In genomic region chr3:23203651-23204111, GRCh38 we compare ENCODE assay signal across 8 cellular contexts. TPM values are rescaled to one million over a fixed set of nuclear protein-coding genes. Genes with fewer than 3 reads are reported as not detected.
A peak's percentile ranks its signal among the peaks of the same experiment; 100 is the strongest.
DNase-seq lines count a peak whose midpoint lies in the region; ATAC-seq and TF ChIP-seq lines count a peak whose summit lies in the region.

No MANE protein-coding gene starts in this region.

- H3K36me3 ChIP-seq in WERI-Rb-1, result no peaks in the 10 kb centered on the region; the same call in 1 of the 2 replicates
- H3K36me3 ChIP-seq in mucosa of rectum (ENCODE audit: control insufficient read depth in 2 of 2, insufficient read depth in 2 of 2, low read length in 2 of 2), result no peaks in the 10 kb centered on the region
- no peaks in the 10 kb centered on the region for H3K36me3 ChIP-seq in thyroid gland

- no peak overlapping the region; the same call in 1 of the 2 replicates for H3K27ac ChIP-seq in WERI-Rb-1
- peak overlapping the region in 1 of 2 donors; percentile 56 for H3K27ac ChIP-seq in mucosa of rectum (ENCODE audit: low read depth in 2 of 2, low read length in 2 of 2)
- H3K27ac ChIP-seq in thyroid gland, result peak overlapping the region in 2 of 3 donors; percentile 80 to 87

- POLR2A ChIA-PET in activated CD4-positive, alpha-beta T cell treated with anti-CD3 and anti-CD28 coated beads for 36 hours (lab: Charles Lee), result no interaction called here

- H3K27ac Mint-ChIP-seq in activated CD4-positive, alpha-beta T cell treated with anti-CD3 and anti-CD28 coated beads for 36 hours, result peak overlapping the region; percentile 76

- no peaks in the 10 kb centered on the region for H3K27me3 ChIP-seq in WERI-Rb-1 (ENCODE audit: insufficient read depth, low read depth, severe bottlenecking)
- peaks cover 2 to 21% of the 10 kb centered on the region in 2 donors for H3K27me3 ChIP-seq in mucosa of rectum (ENCODE audit: control insufficient read depth in 2 of 2, insufficient read depth in 2 of 2, low read length in 2 of 2)
- no peaks in the 10 kb centered on the region for H3K27me3 ChIP-seq in thyroid gland

- H3K4me1 Mint-ChIP-seq in activated CD4-positive, alpha-beta T cell treated with anti-CD3 and anti-CD28 coated beads for 36 hours, result peaks cover 23% of the 10 kb centered on the region

- WGBS in thyroid gland, 2 donors, result 2% methylated on average over 17 of the region's 17 CpGs

- TF ChIP-seq CTCF in WERI-Rb-1 (IDR thresholded peaks at IDR 0.05; ENCODE audit: low read depth, low read length), result no peak
- TF ChIP-seq CTCF in epithelial cell of esophagus (IDR thresholded peaks at IDR 0.05; ENCODE audit: insufficient read depth, low read depth, low read length, missing control alignments), result no peak
- no peak for TF ChIP-seq CTCF in thyroid gland (IDR thresholded peaks at IDR 0.05)

- intact Hi-C loops in activated CD4-positive, alpha-beta T cell treated with anti-CD3 and anti-CD28 coated beads for 36 hours (cut with DNase I, micrococcal nuclease), result loop anchor here (1.0 to 10.0 kb wide), 6 partner anchors 234 to 742 kb away; partner anchors contain the start of genes NR1D2 (in 2 of the 2), UBE2E1 (in 2 of the 2), NKIRAS1 (in 1 of the 2) and RPL15 (in 1 of the 2)
- intact Hi-C loops in thyroid gland (cut with DNase I), result no loop called here

- H3K9me3 ChIP-seq in WERI-Rb-1 (ENCODE audit: severe bottlenecking) (no peaks in the 10 kb centered on the region), mucosa of rectum (ENCODE audit: control insufficient read depth in 2 of 2, low read length in 2 of 2) (no peaks in the 10 kb centered on the region), thyroid gland (no peaks in the 10 kb centered on the region)

- H3K4me3 Mint-ChIP-seq in activated CD4-positive, alpha-beta T cell treated with anti-CD3 and anti-CD28 coated beads for 36 hours, result peak overlapping the region; percentile 83

- H3K36me3 Mint-ChIP-seq in activated CD4-positive, alpha-beta T cell treated with anti-CD3 and anti-CD28 coated beads for 36 hours (ENCODE audit: low read depth), result no peaks in the 10 kb centered on the region

- ATAC-seq in activated CD4-positive, alpha-beta T cell treated with anti-CD3 and anti-CD28 coated beads for 36 hours, result peak; percentile 30
- ATAC-seq in HG03571 (IDR thresholded peaks at IDR 0.05; ENCODE audit: unreplicated experiment), result peak; percentile 12
- no peak for ATAC-seq in HG02970 (IDR thresholded peaks at IDR 0.05; ENCODE audit: low FRiP score, unreplicated experiment)

- peak overlapping the region; percentile 47 to 77 for H3K9ac ChIP-seq in mucosa of rectum (ENCODE audit: low read depth in 1 of 2, low read length in 2 of 2)

- peaks cover 0 to 12% of the 10 kb centered on the region in 2 donors for H3K4me1 ChIP-seq in mucosa of rectum (ENCODE audit: control insufficient read depth in 2 of 2, insufficient read depth in 2 of 2, low read length in 2 of 2)
- H3K4me1 ChIP-seq in thyroid gland, result peaks cover 0 to 7% of the 10 kb centered on the region in 2 donors

- TF ChIP-seq POLR2A in thyroid gland (IDR thresholded peaks at IDR 0.05), result no peak

- H3K4me3 ChIP-seq in WERI-Rb-1 (ENCODE audit: low read depth, low read length), result peak overlapping the region; percentile 75
- peak overlapping the region; percentile 74 for H3K4me3 ChIP-seq in epithelial cell of esophagus (ENCODE audit: low read length)
- H3K4me3 ChIP-seq in mucosa of rectum (ENCODE audit: low read length in 2 of 2), result peak overlapping the region; percentile 79 to 80
- peak overlapping the region; percentile 49 to 86 (median 83) for H3K4me3 ChIP-seq in thyroid gland (replicated peaks in 1 of 3)

- CTCF ChIA-PET in activated CD4-positive, alpha-beta T cell treated with anti-CD3 and anti-CD28 coated beads for 36 hours (lab: Charles Lee), result no interaction called here

- peaks cover 11% of the 10 kb centered on the region for H3K27me3 Mint-ChIP-seq in activated CD4-positive, alpha-beta T cell treated with anti-CD3 and anti-CD28 coated beads for 36 hours

- DNase-seq in activated CD4-positive, alpha-beta T cell treated with anti-CD3 and anti-CD28 coated beads for 36 hours, result peak; percentile 34
- no peak for DNase-seq in activated CD4-positive, alpha-beta T cell treated with anti-CD3 and anti-CD28 coated beads, Interleukin-2, amount 50 U/mL, for 4 hours
- DNase-seq in WERI-Rb-1 (peak; percentile 8), epithelial cell of esophagus (ENCODE audit: low read depth) (peak; percentile 33), thyroid gland (peak; percentile 17 to 22)

- H3K9me3 Mint-ChIP-seq in activated CD4-positive, alpha-beta T cell treated with anti-CD3 and anti-CD28 coated beads for 36 hours (ENCODE audit: low read depth), result no peaks in the 10 kb centered on the region

RNA-seq across cellular contexts. Expression of gene UBE2E2, which starts 0.6 kb away (rescaled TPM):
- 10 to 100 TPM; 13.5 to 18.2 TPM for total RNA-seq in activated CD4-positive, alpha-beta T cell treated with anti-CD3 and anti-CD28 coated beads for 36 hours
- total RNA-seq in thyroid gland, result 10 to 100 TPM; 28.5 to 46.0 (median 38.4) TPM

Comparison
In these comparisons a context has a peak if more than half of its experiments do, and no peak if none do; other contexts are left out.
1. DNase-seq: peak in activated CD4-positive, alpha-beta T cell treated with anti-CD3 and anti-CD28 coated beads for 36 hours (single experiment), WERI-Rb-1 (single experiment), epithelial cell of esophagus (single experiment) and thyroid gland (2 of 2); none in activated CD4-positive, alpha-beta T cell treated with anti-CD3 and anti-CD28 coated beads, Interleukin-2, amount 50 U/mL, for 4 hours (0 of 2).
2. Peak in every context shown above with its lines, with median percentiles within 50 percentile points of each other: H3K4me3 ChIP-seq.